Comparison of ENCODE assay signal across 1 cellular context in the genomic region with DNA sequence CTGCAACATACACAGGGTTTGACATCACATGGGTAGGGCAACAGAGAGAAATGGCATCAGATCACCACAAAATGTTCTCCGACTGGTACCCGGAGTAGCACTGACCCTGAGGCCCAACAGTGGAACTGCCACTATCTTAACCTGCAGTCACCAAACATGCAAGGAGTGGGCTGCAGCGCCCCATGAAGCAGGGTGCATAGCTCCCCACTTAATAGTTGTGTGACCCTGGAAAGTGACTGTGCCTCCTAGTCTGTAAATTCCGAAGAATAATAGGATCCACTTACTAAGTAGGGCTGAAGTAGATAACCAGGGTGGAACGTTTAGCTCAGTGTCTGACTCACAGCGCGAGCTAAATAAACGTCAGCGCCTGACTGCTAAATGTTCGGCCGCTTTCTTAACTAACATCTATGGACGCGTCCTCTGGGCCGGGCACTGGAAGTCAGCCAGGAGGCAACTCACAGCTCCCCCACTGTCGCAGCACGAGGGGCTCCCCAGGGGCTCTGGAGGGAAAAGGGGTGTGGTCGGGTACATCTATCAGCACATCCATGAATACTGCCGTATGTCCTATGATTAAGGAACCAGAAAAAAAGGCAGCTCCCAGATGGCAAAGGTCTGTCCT.
TF ChIP-seq lines count a peak whose summit lies in the region.

No MANE protein-coding gene starts in this region.

TF ChIP-seq in liver, 16 proteins besides CTCF, POLR2A, EP300 and RAD21 (continued from another document):
- TF ChIP-seq, protein P1, sequence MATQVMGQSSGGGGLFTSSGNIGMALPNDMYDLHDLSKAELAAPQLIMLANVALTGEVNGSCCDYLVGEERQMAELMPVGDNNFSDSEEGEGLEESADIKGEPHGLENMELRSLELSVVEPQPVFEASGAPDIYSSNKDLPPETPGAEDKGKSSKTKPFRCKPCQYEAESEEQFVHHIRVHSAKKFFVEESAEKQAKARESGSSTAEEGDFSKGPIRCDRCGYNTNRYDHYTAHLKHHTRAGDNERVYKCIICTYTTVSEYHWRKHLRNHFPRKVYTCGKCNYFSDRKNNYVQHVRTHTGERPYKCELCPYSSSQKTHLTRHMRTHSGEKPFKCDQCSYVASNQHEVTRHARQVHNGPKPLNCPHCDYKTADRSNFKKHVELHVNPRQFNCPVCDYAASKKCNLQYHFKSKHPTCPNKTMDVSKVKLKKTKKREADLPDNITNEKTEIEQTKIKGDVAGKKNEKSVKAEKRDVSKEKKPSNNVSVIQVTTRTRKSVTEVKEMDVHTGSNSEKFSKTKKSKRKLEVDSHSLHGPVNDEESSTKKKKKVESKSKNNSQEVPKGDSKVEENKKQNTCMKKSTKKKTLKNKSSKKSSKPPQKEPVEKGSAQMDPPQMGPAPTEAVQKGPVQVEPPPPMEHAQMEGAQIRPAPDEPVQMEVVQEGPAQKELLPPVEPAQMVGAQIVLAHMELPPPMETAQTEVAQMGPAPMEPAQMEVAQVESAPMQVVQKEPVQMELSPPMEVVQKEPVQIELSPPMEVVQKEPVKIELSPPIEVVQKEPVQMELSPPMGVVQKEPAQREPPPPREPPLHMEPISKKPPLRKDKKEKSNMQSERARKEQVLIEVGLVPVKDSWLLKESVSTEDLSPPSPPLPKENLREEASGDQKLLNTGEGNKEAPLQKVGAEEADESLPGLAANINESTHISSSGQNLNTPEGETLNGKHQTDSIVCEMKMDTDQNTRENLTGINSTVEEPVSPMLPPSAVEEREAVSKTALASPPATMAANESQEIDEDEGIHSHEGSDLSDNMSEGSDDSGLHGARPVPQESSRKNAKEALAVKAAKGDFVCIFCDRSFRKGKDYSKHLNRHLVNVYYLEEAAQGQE (IDR thresholded peaks at IDR 0.05), result no peak
- TF ChIP-seq JUND (IDR thresholded peaks at IDR 0.05) (no peak), YY1 (IDR thresholded peaks at IDR 0.05) (no peak), FOXA2 (IDR thresholded peaks at IDR 0.05) (no peak)
